Comparison of ENCODE assay signal across 8 cellular contexts in genomic region chr4:101345596-101346311, GRCh38. TPM values are rescaled to one million over a fixed set of nuclear protein-coding genes. Genes with fewer than 3 reads are reported as not detected.
DNase-seq lines count a peak whose midpoint lies in the region; ATAC-seq and TF ChIP-seq lines count a peak whose summit lies in the region.

No MANE protein-coding gene starts in this region.

- ATAC-seq in WTC11 (peak; percentile 2), HG03439 (IDR thresholded peaks at IDR 0.05; ENCODE audit: unreplicated experiment) (no peak)
- ATAC-seq in central memory CD8-positive, alpha-beta T cell (replicated peaks; ENCODE audit: extremely low read depth, poor library complexity, severe bottlenecking), result no peak

- peak overlapping the region; percentile 95 for H3K4me3 Mint-ChIP-seq in WTC11
- peak overlapping the region; percentile 95 for H3K4me3 Mint-ChIP-seq in central memory CD8-positive, alpha-beta T cell

- H3K4me1 Mint-ChIP-seq in WTC11, result peaks cover 27% of the 10 kb centered on the region
- H3K4me1 Mint-ChIP-seq in central memory CD8-positive, alpha-beta T cell, result peaks cover 52% of the 10 kb centered on the region

- H3K9me3 Mint-ChIP-seq in WTC11, result no peaks in the 10 kb centered on the region
- no peaks in the 10 kb centered on the region for H3K9me3 Mint-ChIP-seq in central memory CD8-positive, alpha-beta T cell

- H3K36me3 Mint-ChIP-seq in WTC11, result no peaks in the 10 kb centered on the region
- H3K36me3 Mint-ChIP-seq in central memory CD8-positive, alpha-beta T cell (ENCODE audit: insufficient read depth), result peaks cover 16% of the 10 kb centered on the region

- peaks cover 20% of the 10 kb centered on the region for H3K27me3 Mint-ChIP-seq in WTC11 (ENCODE audit: low read depth)
- no peaks in the 10 kb centered on the region for H3K27me3 Mint-ChIP-seq in central memory CD8-positive, alpha-beta T cell

- DNase-seq in NCI-H1436 (lab: John Stamatoyannopoulos, UW) (peak; percentile 30), NCI-H1436 treated with DMSO at 0.1 percent for 48 hours (lab: John Stamatoyannopoulos, UW) (no peak), NB4 (ENCODE audit: low read depth) (no peak), WTC11 (ENCODE audit: low spot score) (peak; percentile 35), kidney glomerular epithelial cell (lab: John Stamatoyannopoulos, UW) (peak; percentile 55)
- DNase-seq in central memory CD8-positive, alpha-beta T cell (ENCODE audit: low spot score in 2 of 2), result peak; percentile 39 to 47
- peak; percentile 11 to 13 for DNase-seq in stimulated activated CD4-positive, alpha-beta T cell treated with anti-CD3 and anti-CD28 coated beads, Interleukin-1b, Interleukin-23, amount 100 ng/mL, for 1 hour (ENCODE audit: low read depth in 2 of 2)

- TF ChIP-seq CTCF in NB4 (IDR thresholded peaks at IDR 0.05; ENCODE audit: low read depth, low read length) (no peak), WTC11 (IDR thresholded peaks at IDR 0.05) (no peak)

- POLR2A ChIA-PET in WTC11 (lab: Charles Lee), result no interaction called here

- peak overlapping the region; percentile 1; the same call in 1 of the 2 replicates for H3K27ac Mint-ChIP-seq in WTC11
- H3K27ac Mint-ChIP-seq in central memory CD8-positive, alpha-beta T cell (ENCODE audit: low read depth), result peak overlapping the region; percentile 90

- peak overlapping the region; percentile 95 for H3K4me3 ChIP-seq in NB4 (ENCODE audit: low read depth, low read length)

- TF ChIP-seq POLR2A in NB4 (IDR thresholded peaks at IDR 0.05; ENCODE audit: extremely low read depth, insufficient read length), result no peak

- CTCF ChIA-PET in WTC11 (lab: Charles Lee), result interaction anchor here (1.0 to 1.2 kb wide), 2 partner anchors 8 to 385 kb away, joined by 3 read pairs; no protein-coding TSS in a partner anchor

TF ChIP-seq in WTC11, 78 proteins besides CTCF, POLR2A, EP300 and RAD21:
- TF ChIP-seq TEAD4 (CRISPR knock-in tag; IDR thresholded peaks at IDR 0.05), result no peak

RNA-seq across cellular contexts. Expression of gene PPP3CA, which starts 1.6 kb away (rescaled TPM):
- total RNA-seq in WTC11 (2021), result 35.3 to 41.6 TPM (median 36.3 TPM) in 3 replicates

Comparison
In these comparisons a context has a peak if more than half of its experiments do, and no peak if none do; other contexts are left out.
1. DNase-seq: peak in NCI-H1436 (single experiment), WTC11 (single experiment), central memory CD8-positive, alpha-beta T cell (2 of 2), kidney glomerular epithelial cell (single experiment) and stimulated activated CD4-positive, alpha-beta T cell treated with anti-CD3 and anti-CD28 coated beads, Interleukin-1b, Interleukin-23, amount 100 ng/mL, for 1 hour (2 of 2); none in NCI-H1436 treated with DMSO at 0.1 percent for 48 hours (single experiment) and NB4 (single experiment).